In the genomic region with DNA sequence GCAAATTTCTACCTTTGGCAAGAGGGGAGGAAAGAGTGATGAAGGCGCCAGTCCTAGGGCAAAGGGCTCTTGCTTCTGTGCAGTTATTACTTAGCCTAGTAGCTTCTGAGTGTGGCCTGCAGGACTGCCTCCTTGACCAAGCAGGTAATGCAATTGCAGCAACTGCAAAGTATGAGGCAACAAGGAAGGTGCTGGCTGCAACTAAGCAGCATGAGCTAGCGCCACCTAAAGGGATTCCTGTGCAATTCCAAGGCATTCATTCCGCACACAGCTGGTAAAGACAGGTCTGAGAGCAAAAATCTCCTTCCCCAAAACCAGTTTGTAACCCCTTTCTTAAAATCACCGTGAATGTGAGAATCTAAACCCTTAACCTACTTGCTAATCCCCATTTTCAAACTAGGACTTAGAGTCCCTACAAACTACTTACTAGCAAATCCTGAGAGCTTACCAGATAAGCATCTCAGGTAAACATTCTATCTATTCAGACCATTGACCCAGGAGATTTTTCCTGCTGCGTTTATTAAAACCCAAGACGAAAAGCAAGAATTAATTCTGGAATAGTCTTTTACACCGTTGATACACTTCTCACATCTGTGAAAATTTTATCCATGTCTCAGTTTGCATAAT, we compare ENCODE assay signal across 8 cellular contexts.
DNase-seq lines count a peak whose midpoint lies in the region; ATAC-seq and TF ChIP-seq lines count a peak whose summit lies in the region.
"Had no signal": no experiment of that assay in that cellular context is flagged by ENCODE, and none has a peak within 500 bp of the region (broad histone marks: within the 10 kb centered on the region; RNA-seq: fewer than 3 reads in every experiment).

No MANE protein-coding gene starts in this region.

- H3K36me3 ChIP-seq in lung (ENCODE audit: control insufficient read depth in 2 of 2, insufficient read depth in 2 of 2, low read length in 2 of 2): no peaks in the 10 kb centered on the region
- no peaks in the 10 kb centered on the region for H3K36me3 ChIP-seq in thyroid gland
- H3K36me3 ChIP-seq: thoracic aorta had no signal

- TF ChIP-seq CTCF in LNCAP (IDR thresholded peaks at IDR 0.05) (peak; percentile 64), VCaP (conservative IDR thresholded peaks at IDR 0.05) (peak; percentile 58), lung (IDR thresholded peaks at IDR 0.05; ENCODE audit: control extremely low read depth, extremely low read depth) (no peak), thyroid gland (IDR thresholded peaks at IDR 0.05) (no peak)

- TF ChIP-seq POLR2A in thyroid gland (IDR thresholded peaks at IDR 0.05): no peak

- H3K4me3 ChIP-seq in lung: no peak overlapping the region
- no peak overlapping the region for H3K4me3 ChIP-seq in thyroid gland (replicated peaks in 1 of 3)
- H3K4me3 ChIP-seq: thoracic aorta had no signal

- intact Hi-C loops in thyroid gland (cut with DNase I): no loop called here

- ATAC-seq in lung (ENCODE audit: insufficient read depth, low FRiP score) (peak; percentile 51), GM18502 (IDR thresholded peaks at IDR 0.05; ENCODE audit: poor library complexity, unreplicated experiment) (no peak)

- H3K4me1 ChIP-seq in lung (ENCODE audit: control insufficient read depth in 2 of 2, insufficient read depth in 2 of 2, low read length in 2 of 2) (peaks cover 0 to 6% of the 10 kb centered on the region in 2 donors), thyroid gland (no peaks in the 10 kb centered on the region)

- H3K27me3 ChIP-seq in lung (ENCODE audit: control insufficient read depth, insufficient read depth) (no peaks in the 10 kb centered on the region), thyroid gland (no peaks in the 10 kb centered on the region)

- 62 to 68% methylated on average over 7 of the region's 7 CpGs for WGBS in lung, 2 donors
- WGBS in thyroid gland, 2 donors: 40 to 46% methylated on average over 7 of the region's 7 CpGs

- H3K27ac ChIP-seq in VCaP: no peak overlapping the region
- no peak overlapping the region for H3K27ac ChIP-seq in lung (ENCODE audit: low read depth in 1 of 2, low read length in 1 of 2)
- H3K27ac ChIP-seq in thyroid gland: no peak overlapping the region
- H3K27ac ChIP-seq: thoracic aorta had no signal

- H3K9me3 ChIP-seq in lung (ENCODE audit: control insufficient read depth in 2 of 2, insufficient read depth in 1 of 2, low read length in 1 of 2) (peaks cover 3 to 4% of the 10 kb centered on the region in 2 donors), thyroid gland (no peaks in the 10 kb centered on the region)
- H3K9me3 ChIP-seq: thoracic aorta had no signal

- peak; percentile 80 for DNase-seq in ELF-1 (ENCODE audit: low read depth, low spot score)
- DNase-seq in lung (ENCODE audit: low spot score): no peak
- DNase-seq in stimulated activated CD4-positive, alpha-beta T cell treated with anti-CD3 and anti-CD28 coated beads, Interleukin-4, amount 100 ng/mL, for 4 hours: no peak
- no peak for DNase-seq in thyroid gland

Comparison
In these comparisons a context has a peak if more than half of its experiments do, and no peak if none do; other contexts are left out.
1. CTCF ChIP-seq: peak in LNCAP (single experiment) and VCaP (single experiment); none in lung (single experiment) and thyroid gland (0 of 6).